In the genomic region with DNA sequence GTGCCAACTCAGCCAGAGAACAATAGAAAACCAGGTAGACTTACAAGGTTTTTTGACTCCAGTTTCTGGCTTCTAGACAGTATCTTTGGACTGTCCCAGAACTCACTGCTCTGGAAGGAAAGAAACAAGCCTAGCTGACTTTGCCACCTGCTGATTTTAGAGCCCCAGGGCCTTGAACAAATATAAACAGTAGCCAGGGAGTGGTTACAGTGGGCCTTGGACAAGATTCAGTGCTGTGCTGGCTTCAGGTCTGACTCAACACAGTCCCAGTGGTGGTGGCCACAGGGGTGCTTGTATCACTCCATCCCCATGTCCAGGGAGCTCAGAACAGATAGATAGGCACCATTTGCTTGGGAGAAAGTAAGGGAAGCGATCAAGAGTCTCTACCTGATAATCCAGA, we compare ENCODE assay signal across 28 cellular contexts.
"Had no signal": no experiment of that assay in that cellular context is flagged by ENCODE, and none has a peak within 500 bp of the region (broad histone marks: within the 10 kb centered on the region; RNA-seq: fewer than 3 reads in every experiment).

No MANE protein-coding gene starts in this region.

- H3K4me3 ChIP-seq: adrenal gland, ascending aorta, esophagus squamous epithelium, gastroesophageal sphincter, heart right ventricle, hepatocyte had no signal

- H3K27ac ChIP-seq: adrenal gland, ascending aorta, epithelial cell of prostate, esophagus squamous epithelium, gastroesophageal sphincter, heart right ventricle, hepatocyte had no signal

- H3K79me2 ChIP-seq: hepatocyte had no signal

- H3K4me1 ChIP-seq: adrenal gland, ascending aorta, esophagus squamous epithelium, gastroesophageal sphincter, heart right ventricle had no signal

- H2AFZ ChIP-seq: hepatocyte had no signal

- H3K27me3 ChIP-seq: adrenal gland, ascending aorta, esophagus squamous epithelium, gastroesophageal sphincter, heart right ventricle, hepatocyte had no signal

- H3K36me3 ChIP-seq: adrenal gland, ascending aorta, esophagus squamous epithelium, gastroesophageal sphincter, heart right ventricle had no signal

- H3K9me3 ChIP-seq: adrenal gland, ascending aorta, esophagus squamous epithelium had no signal

- H3K4me2 ChIP-seq: hepatocyte had no signal

- DNase-seq: activated CD4-positive, alpha-beta memory T cell treated with anti-CD3 and anti-CD28 coated beads for 36 hours; activated CD4-positive, alpha-beta T cell treated with anti-CD3 and anti-CD28 coated beads for 36 hours; activated CD4-positive, alpha-beta T cell treated with anti-CD3 and anti-CD28 coated beads, Interleukin-2, amount 10 ng/mL, durations not matched to agents 24 days and 14 days; activated CD4-positive, CD25-positive, alpha-beta regulatory T cell; activated CD4-positive, CD25-positive, alpha-beta regulatory T cell treated with anti-CD3 and anti-CD28 coated beads, Interleukin-2, amount 50 U/mL, for 72 hours; activated CD8-positive, alpha-beta memory T cell treated with anti-CD3 and anti-CD28 coated beads, Interleukin-2, amount 10 ng/mL, durations not matched to agents 7 days and 5 days; activated CD8-positive, alpha-beta memory T cell treated with anti-CD3 and anti-CD28 coated beads, Interleukin-2, amount 50 U/mL, for 4 hours; activated CD8-positive, alpha-beta T cell treated with anti-CD3 and anti-CD28 coated beads, Interleukin-2, amount 10 ng/mL, durations not matched to agents 7 days and 5 days; activated effector memory CD4-positive, alpha-beta T cell treated with anti-CD3 and anti-CD28 coated beads, Interleukin-2, amount 50 U/mL, for 16 hours; activated naive CD4-positive, alpha-beta T cell treated with anti-CD3 and anti-CD28 coated beads for 36 hours; activated naive CD8-positive, alpha-beta T cell treated with anti-CD3 and anti-CD28 coated beads for 36 hours; activated naive CD8-positive, alpha-beta T cell treated with anti-CD3 and anti-CD28 coated beads, Interleukin-2, amount 50 U/mL, for 24 hours; activated T-cell treated with anti-CD3 and anti-CD28 coated beads, Interleukin-2, amount 50 U/mL, for 1 hour; activated T-cell treated with anti-CD3 and anti-CD28 coated beads, Interleukin-2, amount 50 U/mL, for 48 hours; adrenal gland; caudate nucleus; cortex of kidney; dermis blood vessel endothelial cell; effector CD4-positive, alpha-beta T cell; effector memory CD8-positive, alpha-beta T cell; esophagus squamous epithelium; foreskin melanocyte; heart right ventricle; T-helper 2 cell had no signal

- ATAC-seq: activated CD4-positive, alpha-beta T cell treated with anti-CD3 and anti-CD28 coated beads for 36 hours; activated CD8-positive, alpha-beta memory T cell treated with anti-CD3 and anti-CD28 coated beads, Interleukin-2, amount 10 ng/mL, durations not matched to agents 7 days and 5 days; activated CD8-positive, alpha-beta T cell treated with anti-CD3 and anti-CD28 coated beads, Interleukin-2, amount 10 ng/mL, durations not matched to agents 7 days and 5 days; activated naive CD8-positive, alpha-beta T cell treated with anti-CD3 and anti-CD28 coated beads, Interleukin-2, amount 50 U/mL, for 24 hours; effector memory CD8-positive, alpha-beta T cell; gastroesophageal sphincter; heart right ventricle had no signal
